Comparison of ENCODE assay signal across 12 cellular contexts in genomic region chr2:10375570-10376266, GRCh38.
A peak's percentile ranks its signal among the peaks of the same experiment; 100 is the strongest.
DNase-seq lines count a peak whose midpoint lies in the region; ATAC-seq, FAIRE-seq and TF ChIP-seq lines count a peak whose summit lies in the region.
"Had no signal": no experiment of that assay in that cellular context is flagged by ENCODE, and none has a peak within 500 bp of the region (broad histone marks: within the 10 kb centered on the region; RNA-seq: fewer than 3 reads in every experiment).

No MANE protein-coding gene starts in this region.

- CTCF ChIA-PET in GM10248 (lab: Yijun Ruan, JAX), result interaction anchor here (0.8 to 1.4 kb wide), 3 partner anchors 33 to 303 kb away, joined by 3 to 4 read pairs (median 3); no protein-coding TSS in a partner anchor

- peak; percentile 45 for ATAC-seq in HG02798 (IDR thresholded peaks at IDR 0.05; ENCODE audit: poor library complexity, unreplicated experiment)
- ATAC-seq in HG03175 (IDR thresholded peaks at IDR 0.05; ENCODE audit: unreplicated experiment), result no peak

- no peak for TF ChIP-seq POLR2A in GM12892 (IDR thresholded peaks at IDR 0.05; ENCODE audit: low read depth, low read length)

- DNase-seq in GM10248 (ENCODE audit: extremely low spot score), result peak; percentile 65
- DNase-seq in NCI-H69 (lab: John Stamatoyannopoulos, UW), result peak; percentile 87
- peak; percentile 55 for DNase-seq in left kidney (ENCODE audit: low read depth, low spot score)
- DNase-seq in epidermal melanocyte (ENCODE audit: insufficient read length, low spot score), result no peak
- DNase-seq in DMS53 (lab: John Stamatoyannopoulos, UW), result no peak
- DNase-seq in GM12892 (ENCODE audit: insufficient read length), result no peak
- DNase-seq: activated CD8-positive, alpha-beta memory T cell treated with anti-CD3 and anti-CD28 coated beads, Interleukin-2, amount 50 U/mL, for 48 hours; erythroblast; mesenchymal stem cell; NCI-H524 had no signal

- FAIRE-seq in GM12892 (lab: Jason Lieb, UNC), result no peak

- POLR2A ChIA-PET in GM10248 (lab: Yijun Ruan, JAX), result no interaction called here

- TF ChIP-seq CTCF in GM10248 (IDR thresholded peaks at IDR 0.05; ENCODE audit: control extremely low read depth, extremely low read depth, low read depth, missing control alignments), result no peak

Comparison
In these comparisons a context has a peak if more than half of its experiments do, and no peak if none do; other contexts are left out.
1. DNase-seq: peak in GM10248 (single experiment), NCI-H69 (single experiment) and left kidney (single experiment); none in epidermal melanocyte (single experiment), DMS53 (single experiment) and GM12892 (single experiment).